9 cellular contexts compared by ENCODE assay signal in the genomic region with DNA sequence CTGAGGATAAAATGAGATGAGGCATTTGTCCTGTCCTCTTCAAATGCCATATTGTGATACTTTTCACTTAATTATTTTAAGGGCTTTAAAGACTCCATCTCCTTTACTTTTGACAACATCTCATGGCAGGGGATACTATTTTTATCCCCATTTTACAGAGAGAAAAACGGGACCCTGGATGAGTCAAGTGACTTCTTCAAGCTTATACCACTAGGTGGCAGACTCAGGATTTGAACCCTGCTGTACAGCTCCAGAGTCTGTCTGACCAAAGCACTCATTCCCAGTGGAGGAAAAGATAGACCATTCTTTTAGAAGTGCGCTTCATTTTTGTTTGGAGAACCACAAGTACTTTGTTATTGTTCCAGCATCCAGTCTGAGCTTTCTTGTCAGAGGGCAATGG. TPM values are rescaled to one million over a fixed set of nuclear protein-coding genes. Genes with fewer than 3 reads are reported as not detected.
DNase-seq lines count a peak whose midpoint lies in the region; ATAC-seq and TF ChIP-seq lines count a peak whose summit lies in the region.
"Had no signal": no experiment of that assay in that cellular context is flagged by ENCODE, and none has a peak within 500 bp of the region (broad histone marks: within the 10 kb centered on the region; RNA-seq: fewer than 3 reads in every experiment).

No MANE protein-coding gene starts in this region.

- H3K4me3 Mint-ChIP-seq in brain (peak overlapping the region in 4 of 5 experiments; percentile 3 to 34 (median 20)), nephron progenitor cell (no peak overlapping the region)
- H3K4me3 Mint-ChIP-seq in activated T-cell treated with anti-CD3 and anti-CD28 coated beads, Interleukin-2, amount 50 U/mL, for 72 hours, result no peak overlapping the region

- TF ChIP-seq CTCF in brain (conservative IDR thresholded peaks at IDR 0.05), result peak; percentile 41 to 74
- peak; percentile 41 for TF ChIP-seq CTCF in nephron progenitor cell (IDR thresholded peaks at IDR 0.05)

- H3K27ac Mint-ChIP-seq in brain (peak overlapping the region in 2 of 5 experiments; percentile 4 to 20), nephron progenitor cell (no peak overlapping the region)
- H3K27ac Mint-ChIP-seq in activated T-cell treated with anti-CD3 and anti-CD28 coated beads, Interleukin-2, amount 50 U/mL, for 72 hours, result no peak overlapping the region

- DNase-seq in EH (ENCODE audit: low read depth), result peak; percentile 11
- DNase-seq in NAMALWA (ENCODE audit: low spot score), result peak; percentile 8
- no peak for DNase-seq in nephron progenitor cell
- no peak for DNase-seq in activated T-cell treated with anti-CD3 and anti-CD28 coated beads, Interleukin-2, amount 50 U/mL, for 72 hours
- no peak for DNase-seq in activated T-cell treated with anti-CD3 and anti-CD28 coated beads for 4 hours
- no peak for DNase-seq in GM03348 (ENCODE audit: low spot score)
- DNase-seq: right cardiac atrium had no signal

- H3K9me3 Mint-ChIP-seq in brain (peaks cover 0 to 2% (median 0%) of the 10 kb centered on the region in 5 experiments), nephron progenitor cell (peaks cover 7% of the 10 kb centered on the region)
- no peaks in the 10 kb centered on the region for H3K9me3 Mint-ChIP-seq in activated T-cell treated with anti-CD3 and anti-CD28 coated beads, Interleukin-2, amount 50 U/mL, for 72 hours

- no peak for ATAC-seq in activated T-cell treated with anti-CD3 and anti-CD28 coated beads, Interleukin-2, amount 50 U/mL, for 72 hours (replicated peaks in 1 of 2)
- no peak for ATAC-seq in HG03521 (IDR thresholded peaks at IDR 0.05; ENCODE audit: unreplicated experiment)

- peaks cover 44% of the 10 kb centered on the region for H3K4me1 Mint-ChIP-seq in brain
- H3K4me1 Mint-ChIP-seq in nephron progenitor cell, result peaks cover 43% of the 10 kb centered on the region
- no peaks in the 10 kb centered on the region for H3K4me1 Mint-ChIP-seq in activated T-cell treated with anti-CD3 and anti-CD28 coated beads, Interleukin-2, amount 50 U/mL, for 72 hours (ENCODE audit: low read depth)

- H3K27me3 Mint-ChIP-seq in brain, result peaks cover 15% of the 10 kb centered on the region
- H3K27me3 Mint-ChIP-seq in nephron progenitor cell (ENCODE audit: low read depth, poor library complexity), result peaks cover 14% of the 10 kb centered on the region
- peaks cover 55% of the 10 kb centered on the region for H3K27me3 Mint-ChIP-seq in activated T-cell treated with anti-CD3 and anti-CD28 coated beads, Interleukin-2, amount 50 U/mL, for 72 hours (ENCODE audit: low read depth)

- H3K36me3 Mint-ChIP-seq in brain (no peaks in the 10 kb centered on the region), nephron progenitor cell (ENCODE audit: low read depth) (peaks cover 1% of the 10 kb centered on the region)
- no peaks in the 10 kb centered on the region for H3K36me3 Mint-ChIP-seq in activated T-cell treated with anti-CD3 and anti-CD28 coated beads, Interleukin-2, amount 50 U/mL, for 72 hours (ENCODE audit: insufficient read depth in 2 of 2)

RNA-seq across cellular contexts. Expression of gene SMOC1, which starts 1.7 kb away (rescaled TPM):
- polyA plus RNA-seq in brain (ENCODE audit: insufficient read depth, low read depth, low replicate concordance), result 44.8 TPM
- total RNA-seq in activated T-cell treated with anti-CD3 and anti-CD28 coated beads, Interleukin-2, amount 50 U/mL, for 72 hours, result not detected

Comparison
In these comparisons a context has a peak if more than half of its experiments do, and no peak if none do; other contexts are left out.
1. DNase-seq: peak in EH (single experiment) and NAMALWA (single experiment); none in nephron progenitor cell (single experiment), activated T-cell treated with anti-CD3 and anti-CD28 coated beads, Interleukin-2, amount 50 U/mL, for 72 hours (0 of 2), activated T-cell treated with anti-CD3 and anti-CD28 coated beads for 4 hours (single experiment) and GM03348 (single experiment).
2. H3K4me3 Mint-ChIP-seq: peak in brain (4 of 5); none in nephron progenitor cell (single experiment) and activated T-cell treated with anti-CD3 and anti-CD28 coated beads, Interleukin-2, amount 50 U/mL, for 72 hours (0 of 2).